ENCODE assay signal across 19 cellular contexts in the genomic region with DNA sequence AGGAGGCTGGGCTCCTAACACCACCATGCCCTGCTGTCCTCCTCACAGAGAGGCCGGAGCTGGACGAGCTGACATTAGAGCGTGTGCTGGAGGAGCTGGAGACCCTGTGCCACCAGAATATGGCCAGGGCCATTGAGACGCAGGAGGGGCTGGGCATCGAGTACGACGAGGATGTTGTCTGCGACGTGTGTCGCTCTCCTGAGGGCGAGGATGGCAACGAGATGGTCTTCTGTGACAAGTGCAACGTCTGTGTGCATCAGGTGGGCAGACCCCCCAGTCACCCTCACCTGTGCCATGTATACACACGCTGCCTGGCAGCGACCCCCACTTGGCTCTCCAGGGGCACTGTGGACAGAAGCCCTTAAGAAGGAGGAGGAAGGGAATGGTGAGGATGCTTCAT.
"Had no signal": no experiment of that assay in that cellular context is flagged by ENCODE, and none has a peak within 500 bp of the region (broad histone marks: within the 10 kb centered on the region; RNA-seq: fewer than 3 reads in every experiment).

No MANE protein-coding gene starts in this region.

- H3K9me3 ChIP-seq: breast epithelium, colonic mucosa, esophagus muscularis mucosa, mucosa of descending colon, SK-N-SH, upper lobe of right lung had no signal

- ATAC-seq: activated CD4-positive, CD25-positive, alpha-beta regulatory T cell treated with anti-CD3 and anti-CD28 coated beads, Interleukin-2, amount 50 U/mL, for 24 hours; mucosa of descending colon; sciatic nerve; upper lobe of right lung had no signal

- H3K27ac Mint-ChIP-seq: T-helper 2 cell treated with Interferon-gamma antibody and Interleukin-4, amounts not matched to agents 5 μg/mL and 100 μg/mL, for 36 hours had no signal

- H3K4me2 ChIP-seq: SK-N-SH had no signal

- DNase-seq: activated naive CD4-positive, alpha-beta T cell treated with anti-CD3 and anti-CD28 coated beads, Interleukin-2, amount 10 ng/mL, durations not matched to agents 7 days and 5 days; colonic mucosa; dorsolateral prefrontal cortex; hippocampal formation; mesendoderm; mucosa of descending colon; SIG-M5; SK-N-SH; small intestine; stimulated activated CD4-positive, alpha-beta T cell treated with anti-CD3 and anti-CD28 coated beads, Interleukin-2, amount 100 ng/mL, for 24 hours; stimulated activated naive CD4-positive, alpha-beta T cell; upper lobe of right lung had no signal

- H3K27ac ChIP-seq: breast epithelium, colonic mucosa, esophagus muscularis mucosa, upper lobe of right lung, VCaP had no signal

- H3K4me3 ChIP-seq: breast epithelium, colonic mucosa, dorsolateral prefrontal cortex, esophagus muscularis mucosa, mucosa of descending colon, upper lobe of right lung had no signal

- H3K4me3 Mint-ChIP-seq: activated naive CD4-positive, alpha-beta T cell treated with anti-CD3 and anti-CD28 coated beads, Interleukin-2, amount 10 ng/mL, durations not matched to agents 7 days and 5 days; neural crest cell; T-helper 2 cell treated with Interferon-gamma antibody and Interleukin-4, amounts not matched to agents 5 μg/mL and 100 μg/mL, for 36 hours had no signal

- H3K4me1 ChIP-seq: breast epithelium had no signal

- H3K27me3 Mint-ChIP-seq: activated naive CD4-positive, alpha-beta T cell treated with anti-CD3 and anti-CD28 coated beads, Interleukin-2, amount 10 ng/mL, durations not matched to agents 7 days and 5 days had no signal

- H3K9ac ChIP-seq: SK-N-SH had no signal

- H3K27me3 ChIP-seq: breast epithelium, colonic mucosa, dorsolateral prefrontal cortex, esophagus muscularis mucosa, upper lobe of right lung had no signal

- H3K9me3 Mint-ChIP-seq: activated naive CD4-positive, alpha-beta T cell treated with anti-CD3 and anti-CD28 coated beads, Interleukin-2, amount 10 ng/mL, durations not matched to agents 7 days and 5 days; neural crest cell; T-helper 2 cell treated with Interferon-gamma antibody and Interleukin-4, amounts not matched to agents 5 μg/mL and 100 μg/mL, for 36 hours had no signal
